ENCODE assay signal across 10 cellular contexts in the genomic region with DNA sequence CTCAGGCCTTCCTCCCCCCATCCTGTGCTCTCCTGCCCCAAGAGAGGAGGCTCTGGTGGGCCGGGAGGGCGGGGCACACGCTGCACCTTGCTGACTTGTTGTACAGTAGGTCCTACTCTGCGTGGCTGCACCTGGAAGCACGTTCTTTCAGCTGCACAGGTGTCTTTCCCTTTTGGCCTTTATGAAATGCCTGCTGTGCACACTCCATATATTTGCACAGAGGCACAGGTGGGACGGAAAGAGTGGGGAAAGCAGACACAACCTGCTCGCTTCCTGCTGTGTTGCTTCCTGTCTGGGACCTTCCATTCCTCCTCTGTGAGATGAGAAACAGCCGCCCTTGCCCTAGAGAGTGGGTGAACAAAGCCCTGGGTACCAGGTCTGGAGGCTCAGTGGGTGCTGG. TPM values are rescaled to one million over a fixed set of nuclear protein-coding genes. Genes with fewer than 3 reads are reported as not detected.
DNase-seq lines count a peak whose midpoint lies in the region; ATAC-seq, FAIRE-seq and TF ChIP-seq lines count a peak whose summit lies in the region.
"Had no signal": no experiment of that assay in that cellular context is flagged by ENCODE, and none has a peak within 500 bp of the region (broad histone marks: within the 10 kb centered on the region; RNA-seq: fewer than 3 reads in every experiment).

No MANE protein-coding gene starts in this region.

- H3K4ac ChIP-seq in neuronal stem cell (ENCODE audit: low read length): no peak overlapping the region

- no peak overlapping the region for H4K8ac ChIP-seq in neuronal stem cell (ENCODE audit: low read depth, low read length)

- no peak overlapping the region for H3K18ac ChIP-seq in neuronal stem cell (ENCODE audit: low read length)

- H3K9me3 ChIP-seq in neuronal stem cell (replicated peaks in 1 of 2; ENCODE audit: control insufficient read depth in 2 of 2, insufficient read depth in 1 of 2, low read depth in 1 of 2, low read length in 2 of 2): no peaks in the 10 kb centered on the region

- no peak overlapping the region for H2AK5ac ChIP-seq in neuronal stem cell (ENCODE audit: low read depth, low read length)

- no peak overlapping the region for H2BK15ac ChIP-seq in neuronal stem cell (ENCODE audit: low read length)

- TF ChIP-seq CTCF in omental fat pad (IDR thresholded peaks at IDR 0.05): no peak

- no peak overlapping the region for H4K91ac ChIP-seq in neuronal stem cell (ENCODE audit: low read depth, low read length, poor library complexity)

- H3K27ac ChIP-seq in neuronal stem cell (replicated peaks; ENCODE audit: low read length): no peak overlapping the region
- H3K27ac ChIP-seq: neural progenitor cell had no signal

- peaks cover 2 to 8% of the 10 kb centered on the region in 2 donors for H3K36me3 ChIP-seq in neuronal stem cell (replicated peaks in 1 of 2; ENCODE audit: control insufficient read depth in 2 of 2, insufficient read depth in 2 of 2, low read length in 2 of 2)
- H3K36me3 ChIP-seq: neural progenitor cell had no signal

- no peak for FAIRE-seq in GM12892 (lab: Jason Lieb, UNC)

- no peaks in the 10 kb centered on the region for H3K27me3 ChIP-seq in neuronal stem cell (ENCODE audit: control insufficient read depth in 3 of 3, insufficient read depth in 3 of 3, low read depth in 1 of 3, low read length in 3 of 3)
- H3K27me3 ChIP-seq: neural progenitor cell had no signal

- H3K9ac ChIP-seq in neuronal stem cell (ENCODE audit: low read depth, low read length, poor library complexity): no peak overlapping the region
- H3K9ac ChIP-seq: neural progenitor cell had no signal

- H3K79me1 ChIP-seq in neuronal stem cell (ENCODE audit: low read depth, low read length): peaks cover 2% of the 10 kb centered on the region

- no peak overlapping the region for H3K14ac ChIP-seq in neuronal stem cell (ENCODE audit: low read length)

- H2BK5ac ChIP-seq in neuronal stem cell (ENCODE audit: low read length): no peak overlapping the region

- H3K4me3 ChIP-seq in neuronal stem cell (ENCODE audit: low read length in 2 of 2): no peak overlapping the region
- H3K4me3 ChIP-seq: neural progenitor cell had no signal

- WGBS in neuronal stem cell (ENCODE audit: extremely low coverage in 2 of 2, insufficient read length in 2 of 2, insufficient replicate concordance in 1 of 2), 2 donors: no CpG with 5 or more reads among the region's 8 CpGs

- H2BK120ac ChIP-seq in neuronal stem cell (ENCODE audit: low read depth, low read length): no peak overlapping the region

- peaks cover 4 to 12% of the 10 kb centered on the region in 2 donors for H3K4me1 ChIP-seq in neuronal stem cell (ENCODE audit: control insufficient read depth in 2 of 2, insufficient read depth in 1 of 2, low read depth in 1 of 2, low read length in 2 of 2)
- H3K4me1 ChIP-seq: neural progenitor cell had no signal

- no peak overlapping the region for H2BK12ac ChIP-seq in neuronal stem cell (ENCODE audit: low read length)

- peak; percentile 20 for DNase-seq in activated CD4-positive, alpha-beta T cell treated with anti-CD3 and anti-CD28 coated beads, Interleukin-2, amount 50 U/mL, for 1 hour
- DNase-seq in activated CD4-positive, alpha-beta T cell treated with anti-CD3 and anti-CD28 coated beads, Interleukin-2, amount 50 U/mL, for 4 hours: no peak
- DNase-seq in NCI-H1436 treated with DMSO at 0.1 percent for 48 hours (lab: John Stamatoyannopoulos, UW) (peak; percentile 5), SHP77 treated with DMSO at 0.1 percent for 48 hours (lab: John Stamatoyannopoulos, UW) (peak; percentile 49), neuronal stem cell (ENCODE audit: low spot score) (no peak), omental fat pad (ENCODE audit: low spot score) (no peak), GM12892 (ENCODE audit: insufficient read length) (no peak)
- DNase-seq: endodermal cell had no signal

- H2AFZ ChIP-seq in neuronal stem cell (ENCODE audit: low read length): no peak overlapping the region
- H2AFZ ChIP-seq: neural progenitor cell had no signal

- H3K4me2 ChIP-seq in neuronal stem cell (ENCODE audit: insufficient read depth, low read length, poor library complexity, severe bottlenecking): no peak overlapping the region
- H3K4me2 ChIP-seq: neural progenitor cell had no signal

- ATAC-seq in omental fat pad (ENCODE audit: low FRiP score): no peak
- no peak for ATAC-seq in HG02938 (IDR thresholded peaks at IDR 0.05; ENCODE audit: unreplicated experiment)

- peak overlapping the region; percentile 52 for H3K23ac ChIP-seq in neuronal stem cell (ENCODE audit: low read depth, low read length, poor library complexity)

- TF ChIP-seq POLR2A in GM12892 (IDR thresholded peaks at IDR 0.05; ENCODE audit: low read depth, low read length): no peak

RNA-seq across cellular contexts. Expression of a gene that starts 4.8 kb away (rescaled TPM):
- 11.8 TPM for polyA plus RNA-seq in neuronal stem cell (2013, experiment 1 of 2)
- 10.9 TPM for polyA plus RNA-seq in neuronal stem cell (2013, experiment 2 of 2)
- 10 to 100 TPM; 11.5 to 18.5 (median 15.5) TPM for total RNA-seq in omental fat pad
- polyA plus RNA-seq in GM12892 (2012; ENCODE audit: missing spikeins): 9.1 TPM

RNA-seq across cellular contexts. Expression of a gene that starts 4.9 kb away (rescaled TPM):
- polyA plus RNA-seq in neuronal stem cell (2013, experiment 1 of 2): 37.6 TPM
- polyA plus RNA-seq in neuronal stem cell (2013, experiment 2 of 2): 36.0 TPM
- total RNA-seq in omental fat pad: 10 to 100 TPM; 44.1 to 98.0 (median 45.0) TPM
- 37.1 TPM for polyA plus RNA-seq in GM12892 (2012; ENCODE audit: missing spikeins)

RNA-seq across cellular contexts. Expression of a gene that starts 16.1 kb away (rescaled TPM):
- 28.2 TPM for polyA plus RNA-seq in neuronal stem cell (2013, experiment 1 of 2)
- polyA plus RNA-seq in neuronal stem cell (2013, experiment 2 of 2): 27.2 TPM
- 10 to 100 TPM; 37.4 to 62.6 (median 51.0) TPM for total RNA-seq in omental fat pad
- polyA plus RNA-seq in GM12892 (2012; ENCODE audit: missing spikeins): 19.0 TPM

RNA-seq across cellular contexts. Expression of a gene that starts 37.0 kb away (rescaled TPM):
- 7.8 TPM for polyA plus RNA-seq in neuronal stem cell (2013, experiment 1 of 2)
- polyA plus RNA-seq in neuronal stem cell (2013, experiment 2 of 2): 9.0 TPM
- 10 to 100 TPM; 19.0 to 37.2 (median 28.7) TPM for total RNA-seq in omental fat pad
- 9.5 TPM for polyA plus RNA-seq in GM12892 (2012; ENCODE audit: missing spikeins)

Comparison
In these comparisons a context has a peak if more than half of its experiments do, and no peak if none do; other contexts are left out.
1. DNase-seq: peak in activated CD4-positive, alpha-beta T cell treated with anti-CD3 and anti-CD28 coated beads, Interleukin-2, amount 50 U/mL, for 1 hour (single experiment), NCI-H1436 treated with DMSO at 0.1 percent for 48 hours (single experiment) and SHP77 treated with DMSO at 0.1 percent for 48 hours (single experiment); none in activated CD4-positive, alpha-beta T cell treated with anti-CD3 and anti-CD28 coated beads, Interleukin-2, amount 50 U/mL, for 4 hours (0 of 2), neuronal stem cell (single experiment), omental fat pad (single experiment) and GM12892 (single experiment).